Comparison of ENCODE assay signal across 13 cellular contexts in genomic region chr10:116838143-116838725, GRCh38. TPM values are rescaled to one million over a fixed set of nuclear protein-coding genes. Genes with fewer than 3 reads are reported as not detected.
DNase-seq lines count a peak whose midpoint lies in the region; ATAC-seq, FAIRE-seq and TF ChIP-seq lines count a peak whose summit lies in the region.
"Had no signal": no experiment of that assay in that cellular context is flagged by ENCODE, and none has a peak within 500 bp of the region (broad histone marks: within the 10 kb centered on the region; RNA-seq: fewer than 3 reads in every experiment).

No MANE protein-coding gene starts in this region.

- H3K9me3 ChIP-seq in H1 (ENCODE audit: insufficient read depth in 2 of 2, low read depth in 1 of 2, low read length in 1 of 2) (no peaks in the 10 kb centered on the region), pancreas (no peaks in the 10 kb centered on the region)
- H3K9me3 ChIP-seq: BE2C had no signal

- no peaks in the 10 kb centered on the region for H4K20me1 ChIP-seq in H1 (replicated peaks in 1 of 2; ENCODE audit: control insufficient read depth in 1 of 2, insufficient read depth in 2 of 2, low read length in 2 of 2)

- no peak for TF ChIP-seq RAD21 in H1 (IDR thresholded peaks at IDR 0.05 in 1 of 2, conservative IDR thresholded peaks at IDR 0.05 in 1 of 2; ENCODE audit: low read depth in 2 of 2, low read length in 2 of 2)

- CTCF ChIA-PET in H1 (lab: Charles Lee; ENCODE audit: partially characterized antibody), result interaction anchor here (0.7 to 4.1 kb wide), 8 partner anchors 29 to 337 kb away, joined by 3 to 18 read pairs (median 6); no protein-coding TSS in a partner anchor

- no peak overlapping the region for H3K9ac ChIP-seq in H1 (replicated peaks in 1 of 4; ENCODE audit: extremely low read depth in 1 of 4, low read depth in 3 of 4, low read length in 3 of 4)

- no peak overlapping the region for H3K56ac ChIP-seq in H1 (replicated peaks; ENCODE audit: insufficient read length, low read depth, low read length)

- no peak overlapping the region for H2AK5ac ChIP-seq in H1 (ENCODE audit: low read depth, low read length)

- H2BK15ac ChIP-seq in H1 (ENCODE audit: low read length), result no peak overlapping the region

- H2BK5ac ChIP-seq in H1 (ENCODE audit: low read depth, low read length), result no peak overlapping the region

- H2AFZ ChIP-seq in H1 (ENCODE audit: low read length), result no peak overlapping the region

- H3K36me3 ChIP-seq in H1 (ENCODE audit: control insufficient read depth in 2 of 4, insufficient read depth in 4 of 4, low read length in 3 of 4) (no peaks in the 10 kb centered on the region), pancreas (peaks cover 0 to 7% (median 2%) of the 10 kb centered on the region in 3 donors)
- H3K36me3 ChIP-seq: BE2C had no signal

- no peak for TF ChIP-seq POLR2A in H1 (IDR thresholded peaks at IDR 0.05; ENCODE audit: control extremely low read depth in 1 of 2, low read depth in 2 of 2, low read length in 2 of 2)

- H3K4ac ChIP-seq in H1 (replicated peaks; ENCODE audit: insufficient read length, low read depth, low read length), result no peak overlapping the region

- no peak overlapping the region for H3K4me2 ChIP-seq in H1 (ENCODE audit: insufficient read depth in 1 of 2, low read depth in 2 of 2, low read length in 2 of 2)

- H3K79me2 ChIP-seq in H1 (ENCODE audit: control insufficient read depth in 1 of 2, insufficient read depth in 2 of 2, low read length in 2 of 2), result no peaks in the 10 kb centered on the region

- no peak overlapping the region for H3K27ac ChIP-seq in H1 (ENCODE audit: low read depth, low read length)
- no peak overlapping the region for H3K27ac ChIP-seq in pancreas

- no peak overlapping the region for H3K23ac ChIP-seq in H1 (ENCODE audit: insufficient read length)

- TF ChIP-seq EP300 in H1 (IDR thresholded peaks at IDR 0.05; ENCODE audit: borderline replicate concordance in 1 of 2, low read depth in 2 of 2, low read length in 2 of 2), result no peak

- no peaks in the 10 kb centered on the region for H3K79me1 ChIP-seq in H1 (ENCODE audit: low read depth, low read length)

- DNase-seq in H1 (ENCODE audit: low read depth in 1 of 2, low spot score in 2 of 2), result no peak
- DNase-seq in AG08395 (ENCODE audit: low spot score), result no peak
- DNase-seq in effector CD4-positive, alpha-beta T cell, result no peak
- no peak for DNase-seq in pancreas
- DNase-seq in stimulated activated naive CD4-positive, alpha-beta T cell (lab: John Stamatoyannopoulos, UW), result no peak
- DNase-seq: BE2C, PC-3 had no signal

- no peak for FAIRE-seq in H1 (lab: Jason Lieb, UNC)
- FAIRE-seq in pancreas (lab: Jason Lieb, UNC), result no peak

- H2BK20ac ChIP-seq in H1 (ENCODE audit: low read length), result no peak overlapping the region

- H3K4me1 ChIP-seq in H1 (replicated peaks in 1 of 4; ENCODE audit: control insufficient read depth in 3 of 4, insufficient read depth in 4 of 4, low read length in 3 of 4) (peaks cover 29 to 50% (median 39%) of the 10 kb centered on the region in 4 experiments), pancreas (no peaks in the 10 kb centered on the region)
- H3K4me1 ChIP-seq: BE2C had no signal

- H4K8ac ChIP-seq in H1 (ENCODE audit: extremely low read depth, insufficient read depth, low read length), result no peak overlapping the region

- 82% methylated on average over 5 of the region's 5 CpGs; no CpG with 5 or more reads in 1 of the 2 experiments for whole genome bisulfite sequencing in H1 (ENCODE audit: extremely low coverage in 1 of 2, insufficient coverage in 1 of 2, insufficient read length in 1 of 2, insufficient replicate concordance in 2 of 2, low coverage in 1 of 2, low lambda C conversion rate in 2 of 2, missing lambda C conversion rate in 1 of 2), 2 experiments
- 79 to 84% methylated on average over 5 of the region's 5 CpGs for WGBS in pancreas, 2 donors

- no peak overlapping the region for H4K5ac ChIP-seq in H1 (ENCODE audit: insufficient read length, low read depth, low read length)

- H2BK12ac ChIP-seq in H1 (ENCODE audit: low read depth, low read length), result 0 out of 2 replicates have a peak overlapping the region, but pooled peaks have one; percentile 20

- H2BK120ac ChIP-seq in H1 (replicated peaks; ENCODE audit: low read depth, low read length), result no peak overlapping the region

- no peak overlapping the region for H4K91ac ChIP-seq in H1 (replicated peaks; ENCODE audit: insufficient read length, low read length)

- ATAC-seq in GM18519 (IDR thresholded peaks at IDR 0.05; ENCODE audit: low FRiP score, unreplicated experiment) (peak; percentile 91), GM21723 (IDR thresholded peaks at IDR 0.05; ENCODE audit: unreplicated experiment) (peak; percentile 93), HG03442 (IDR thresholded peaks at IDR 0.05; ENCODE audit: unreplicated experiment) (peak; percentile 89), pancreas (no peak)
- ATAC-seq: PC-3 had no signal

- POLR2A ChIA-PET in H1 (lab: Charles Lee; ENCODE audit: partially characterized antibody), result interaction anchor here (1.5 to 4.7 kb wide), 2 partner anchors 11 to 14 kb away, joined by 5 to 21 read pairs; partner anchors contain the start of gene ENO4

- TF ChIP-seq CTCF in H1 (IDR thresholded peaks at IDR 0.05; ENCODE audit: control extremely low read depth in 1 of 3, insufficient read depth in 1 of 3, low read depth in 1 of 3, low read length in 3 of 3) (no peak), pancreas (IDR thresholded peaks at IDR 0.05) (no peak)

- H3K18ac ChIP-seq in H1 (ENCODE audit: extremely low read depth, low read length), result no peak overlapping the region

- H3K4me3 ChIP-seq in H1 (ENCODE audit: extremely low read depth in 1 of 4, insufficient read depth in 2 of 4, low read depth in 3 of 4, low read length in 4 of 4) (no peak overlapping the region), pancreas (no peak overlapping the region)

- H3K14ac ChIP-seq in H1 (ENCODE audit: insufficient read length), result no peak overlapping the region

- intact Hi-C loops in pancreas (cut with DNase I), result no loop called here

- H3K27me3 ChIP-seq in H1 (replicated peaks in 1 of 4; ENCODE audit: control insufficient read depth in 3 of 4, extremely low read depth in 1 of 4, insufficient read depth in 3 of 4, low read length in 3 of 4) (no peaks in the 10 kb centered on the region), pancreas (no peaks in the 10 kb centered on the region)

- H3K23me2 ChIP-seq in H1 (ENCODE audit: low read depth, low read length), result no peaks in the 10 kb centered on the region

TF ChIP-seq in H1, 55 proteins besides CTCF, POLR2A, EP300 and RAD21:
- TF ChIP-seq BRCA1 (IDR thresholded peaks at IDR 0.05; ENCODE audit: low read depth, low read length) (no peak), TEAD4 (IDR thresholded peaks at IDR 0.05; ENCODE audit: low read depth, low read length) (no peak), SIX5 (IDR thresholded peaks at IDR 0.05; ENCODE audit: low read depth, low read length) (no peak), SIN3A (conservative IDR thresholded peaks at IDR 0.05 in 1 of 2, IDR thresholded peaks at IDR 0.05 in 1 of 2; ENCODE audit: low read depth in 1 of 2, low read length in 2 of 2) (no peak), POLR2AphosphoS5 (IDR thresholded peaks at IDR 0.05; ENCODE audit: low read depth, low read length) (no peak), EGR1 (IDR thresholded peaks at IDR 0.05; ENCODE audit: borderline replicate concordance, low read depth, low read length) (no peak), POU5F1 (IDR thresholded peaks at IDR 0.05; ENCODE audit: low read depth, low read length) (no peak), NANOG (IDR thresholded peaks at IDR 0.05; ENCODE audit: insufficient read depth, low read depth, low read length, poor library complexity, severe bottlenecking) (no peak), CREB1 (IDR thresholded peaks at IDR 0.05) (no peak), CTBP2 (IDR thresholded peaks at IDR 0.05; ENCODE audit: borderline replicate concordance, insufficient read depth, insufficient read length, low read length) (no peak)
TF ChIP-seq in H1: peak in this region for 0.

RNA-seq across cellular contexts. Expression of gene ENO4, which starts 11.1 kb away (rescaled TPM):
- total RNA-seq in H1 (2021; fragmentation: NEBNext Ultra II Directional; extraction: Animal tissue kit (Norgen Biotek cat#: 25700)), result 0.21 TPM in 1 of 2 replicates, not detected in the other
- polyA plus RNA-seq in H1 (2011; rRNA removed) (0.33 and 0.77 TPM in 2 replicates), pancreas (under 1 TPM; 0.15 to 0.33 TPM)
- 0.54 TPM for polyA plus RNA-seq in H1 (2011; cell fraction: cytosol; rRNA removed)
- polyA plus RNA-seq in H1 (2011; cell fraction: nucleus; rRNA removed), result 1.5 TPM
- 0.46 to 1.9 TPM (median 1.0 TPM) in 4 replicates for polyA plus RNA-seq in H1 (2012, experiment 1 of 2)
- 0.09 TPM for polyA plus RNA-seq in H1 (2012, experiment 2 of 2)
- 0.20 TPM for polyA plus RNA-seq in H1 (2013, experiment 1 of 2)
- 0.50 TPM for polyA plus RNA-seq in H1 (2013, experiment 2 of 2)
- polyA minus RNA-seq in H1 (2011; rRNA and poly(A)+ RNA removed), result 0.80 TPM in 1 of 2 replicates, not detected in the other
- not detected for polyA minus RNA-seq in H1 (2011; cell fraction: cytosol; rRNA and poly(A)+ RNA removed)
- polyA minus RNA-seq in H1 (2011; cell fraction: nucleus; rRNA and poly(A)+ RNA removed), result 0.30 TPM
- total RNA-seq in pancreas, result under 1 TPM; 0.20 to 0.71 (median 0.23) TPM
- total RNA-seq: G401, glomerular endothelial cell, lung microvascular endothelial cell, PC-3 had no signal

Comparison
In these comparisons a context has a peak if more than half of its experiments do, and no peak if none do; other contexts are left out.
1. ATAC-seq: peak in GM18519 (single experiment), GM21723 (single experiment) and HG03442 (single experiment); none in pancreas (0 of 4).